10 cellular contexts compared by ENCODE assay signal in genomic region chr17:35052240-35052608, GRCh38. TPM values are rescaled to one million over a fixed set of nuclear protein-coding genes. Genes with fewer than 3 reads are reported as not detected.
A peak's percentile ranks its signal among the peaks of the same experiment; 100 is the strongest.
DNase-seq lines count a peak whose midpoint lies in the region; ATAC-seq and TF ChIP-seq lines count a peak whose summit lies in the region.
"Had no signal": no experiment of that assay in that cellular context is flagged by ENCODE, and none has a peak within 500 bp of the region (broad histone marks: within the 10 kb centered on the region; RNA-seq: fewer than 3 reads in every experiment).

No MANE protein-coding gene starts in this region.

- H3K4me3 Mint-ChIP-seq in activated naive CD8-positive, alpha-beta T cell treated with anti-CD3 and anti-CD28 coated beads, Interleukin-2, amount 10 ng/mL, durations not matched to agents 7 days and 5 days: peak overlapping the region; percentile 52
- peak overlapping the region in 5 of 8 donors; percentile 1 to 75 (median 22) for H3K4me3 Mint-ChIP-seq in naive B cell

- peak overlapping the region; percentile 11 to 41 for H3K27ac ChIP-seq in right atrium auricular region
- H3K27ac ChIP-seq in Karpas-422 (ENCODE audit: low read length): no peak overlapping the region

- H3K9me2 ChIP-seq in Karpas-422 (replicated peaks; ENCODE audit: insufficient read depth, low read length): no peaks in the 10 kb centered on the region

- peaks cover 21% of the 10 kb centered on the region for H3K79me2 ChIP-seq in Karpas-422 (ENCODE audit: low read length)

- H3K4me1 ChIP-seq in right atrium auricular region (peaks cover 0 to 22% of the 10 kb centered on the region in 2 donors), Karpas-422 (ENCODE audit: low read length) (peaks cover 25% of the 10 kb centered on the region)

- H3K4me3 ChIP-seq in right atrium auricular region (no peak overlapping the region), Karpas-422 (ENCODE audit: low read length) (no peak overlapping the region)

- no peak overlapping the region for H2AFZ ChIP-seq in Karpas-422 (ENCODE audit: low read length)

- H3K4me2 ChIP-seq in Karpas-422 (ENCODE audit: low read depth, low read length, poor library complexity, severe bottlenecking): no peak overlapping the region

- H3K9me3 ChIP-seq in right atrium auricular region: no peaks in the 10 kb centered on the region
- H3K9me3 ChIP-seq in Karpas-422 (ENCODE audit: low read length): no peaks in the 10 kb centered on the region

- no peak for TF ChIP-seq CTCF in right atrium auricular region (IDR thresholded peaks at IDR 0.05)

- H3K9me3 Mint-ChIP-seq in activated naive CD8-positive, alpha-beta T cell treated with anti-CD3 and anti-CD28 coated beads, Interleukin-2, amount 10 ng/mL, durations not matched to agents 7 days and 5 days: no peaks in the 10 kb centered on the region
- H3K9me3 Mint-ChIP-seq in naive B cell: no peaks in the 10 kb centered on the region

- H3K27me3 ChIP-seq in right atrium auricular region (no peaks in the 10 kb centered on the region), Karpas-422 (ENCODE audit: low read length) (no peaks in the 10 kb centered on the region)

- no peak for ATAC-seq in Right ventricle myocardium inferior
- ATAC-seq in activated naive CD8-positive, alpha-beta T cell treated with anti-CD3 and anti-CD28 coated beads, Interleukin-2, amount 10 ng/mL, durations not matched to agents 7 days and 5 days (ENCODE audit: low read depth): no peak
- ATAC-seq in naive B cell (ENCODE audit: low read depth in 2 of 2): no peak

- H3K4me1 Mint-ChIP-seq in activated naive CD8-positive, alpha-beta T cell treated with anti-CD3 and anti-CD28 coated beads, Interleukin-2, amount 10 ng/mL, durations not matched to agents 7 days and 5 days: peaks cover 24% of the 10 kb centered on the region
- peaks cover 36 to 46% (median 40%) of the 10 kb centered on the region in 3 donors for H3K4me1 Mint-ChIP-seq in naive B cell

- POLR2A ChIA-PET in activated naive CD8-positive, alpha-beta T cell treated with anti-CD3 and anti-CD28 coated beads, Interleukin-2, amount 10 ng/mL, durations not matched to agents 7 days and 5 days (lab: Charles Lee): interaction anchor here (0.7 to 2.4 kb wide), 3 partner anchors 12 to 29 kb away, joined by 3 to 14 read pairs (median 11); partner anchors contain the start of gene RFFL

- H3K27me3 Mint-ChIP-seq in activated naive CD8-positive, alpha-beta T cell treated with anti-CD3 and anti-CD28 coated beads, Interleukin-2, amount 10 ng/mL, durations not matched to agents 7 days and 5 days: no peaks in the 10 kb centered on the region
- H3K27me3 Mint-ChIP-seq in naive B cell: no peaks in the 10 kb centered on the region

- H3K36me3 Mint-ChIP-seq in activated naive CD8-positive, alpha-beta T cell treated with anti-CD3 and anti-CD28 coated beads, Interleukin-2, amount 10 ng/mL, durations not matched to agents 7 days and 5 days: peaks cover 6% of the 10 kb centered on the region
- H3K36me3 Mint-ChIP-seq in naive B cell: no peaks in the 10 kb centered on the region

- DNase-seq in right atrium auricular region (ENCODE audit: low spot score): no peak
- DNase-seq in Right ventricle myocardium inferior (ENCODE audit: missing footprints): no peak
- DNase-seq in activated naive CD8-positive, alpha-beta T cell treated with anti-CD3 and anti-CD28 coated beads, Interleukin-2, amount 10 ng/mL, durations not matched to agents 7 days and 5 days: no peak
- no peak for DNase-seq in naive B cell
- no peak for DNase-seq in GM19240 (ENCODE audit: insufficient read length, low spot score)
- no peak for DNase-seq in HuH-7 (ENCODE audit: low spot score)
- DNase-seq in NCI-H2171 treated with DMSO at 0.1 percent for 48 hours (lab: John Stamatoyannopoulos, UW): no peak
- DNase-seq in Karpas-422: no peak
- DNase-seq: DMS 273 treated with DMSO at 0.1 percent for 48 hours; stimulated activated CD4-positive, alpha-beta T cell treated with anti-CD3 and anti-CD28 coated beads, Interleukin-1b, Interleukin-23, amount 100 ng/mL, for 48 hours had no signal

- 0 out of 2 replicates have a peak, but pooled peaks cover 5% of the 10 kb centered on the region for H4K20me1 ChIP-seq in Karpas-422 (ENCODE audit: insufficient read depth, low read depth, low read length)

- H3K36me3 ChIP-seq in right atrium auricular region (no peaks in the 10 kb centered on the region), Karpas-422 (ENCODE audit: insufficient read depth, low read length) (no peaks in the 10 kb centered on the region)

- intact Hi-C loops in Right ventricle myocardium inferior (cut with DNase I): no loop called here

- no peak overlapping the region for H3K9ac ChIP-seq in Karpas-422 (ENCODE audit: low read length)

- H3K27ac Mint-ChIP-seq in activated naive CD8-positive, alpha-beta T cell treated with anti-CD3 and anti-CD28 coated beads, Interleukin-2, amount 10 ng/mL, durations not matched to agents 7 days and 5 days: peak overlapping the region; percentile 82
- peak overlapping the region; percentile 37 to 96 (median 78) for H3K27ac Mint-ChIP-seq in naive B cell

RNA-seq across cellular contexts. Expression of gene RFFL, which starts 11.3 kb away (rescaled TPM):
- total RNA-seq in right atrium auricular region (10 to 100 TPM; 12.2 to 20.1 TPM), Right ventricle myocardium inferior (11.2 TPM)
- total RNA-seq in activated naive CD8-positive, alpha-beta T cell treated with anti-CD3 and anti-CD28 coated beads, Interleukin-2, amount 10 ng/mL, durations not matched to agents 7 days and 5 days: 10 to 100 TPM; 37.4 to 42.3 TPM
- 10 to 100 TPM; 15.9 to 27.4 (median 22.3) TPM for polyA plus RNA-seq in naive B cell (ENCODE audit: low read depth in 6 of 6)
- total RNA-seq in Karpas-422 (2014; rRNA removed; shearing (Covaris generic); ENCODE audit: low replicate concordance): 14.6 and 16.3 TPM in 2 replicates
